ENCODE assay signal across 15 cellular contexts in genomic region chr12:53101931-53102781, GRCh38. TPM values are rescaled to one million over a fixed set of nuclear protein-coding genes. Genes with fewer than 3 reads are reported as not detected.
A peak's percentile ranks its signal among the peaks of the same experiment; 100 is the strongest.
DNase-seq lines count a peak whose midpoint lies in the region; ATAC-seq and TF ChIP-seq lines count a peak whose summit lies in the region.
"Had no signal": no experiment of that assay in that cellular context is flagged by ENCODE, and none has a peak within 500 bp of the region (broad histone marks: within the 10 kb centered on the region; RNA-seq: fewer than 3 reads in every experiment).

No MANE protein-coding gene starts in this region.

- TF ChIP-seq CTCF in cardiac muscle cell (IDR thresholded peaks at IDR 0.05; ENCODE audit: low read depth, low read length) (no peak), suprapubic skin (IDR thresholded peaks at IDR 0.05) (no peak)

- no peaks in the 10 kb centered on the region for H3K9me3 ChIP-seq in cardiac muscle cell (ENCODE audit: low read depth)
- no peaks in the 10 kb centered on the region for H3K9me3 ChIP-seq in right cardiac atrium (ENCODE audit: control insufficient read depth, low read length)
- no peaks in the 10 kb centered on the region for H3K9me3 ChIP-seq in T-helper 17 cell (ENCODE audit: control insufficient read depth, low read length, poor library complexity, severe bottlenecking)
- H3K9me3 ChIP-seq in suprapubic skin: no peaks in the 10 kb centered on the region
- H3K9me3 ChIP-seq in GM23248 (ENCODE audit: low read depth): no peaks in the 10 kb centered on the region

- H3K4me1 ChIP-seq in cardiac muscle cell (ENCODE audit: low read depth) (peaks cover 39% of the 10 kb centered on the region), right cardiac atrium (ENCODE audit: control insufficient read depth, insufficient read depth, low read length) (peaks cover 3% of the 10 kb centered on the region), suprapubic skin (peaks cover 42% of the 10 kb centered on the region), GM23248 (ENCODE audit: insufficient read depth) (peaks cover 9% of the 10 kb centered on the region; the same call in 1 of the 2 replicates)

- peaks cover 37% of the 10 kb centered on the region for H3K4me1 Mint-ChIP-seq in T-helper 17 cell

- in situ Hi-C loops in GM23248 (cut with MboI): no loop called here

- peak overlapping the region; percentile 64 for H3K4me3 Mint-ChIP-seq in T-helper 17 cell
- H3K4me3 Mint-ChIP-seq: neural crest cell had no signal

- H3K4me2 ChIP-seq in GM23248 (ENCODE audit: unreplicated experiment): no peak overlapping the region

- H3K27ac ChIP-seq in cardiac muscle cell (peak overlapping the region; percentile 42), right cardiac atrium (ENCODE audit: low read length) (no peak overlapping the region), suprapubic skin (no peak overlapping the region), GM23248 (no peak overlapping the region)
- H3K27ac ChIP-seq: foreskin keratinocyte had no signal

- H3K79me2 ChIP-seq in GM23248 (ENCODE audit: insufficient read depth): 0 out of 2 replicates have a peak, but pooled peaks cover 8% of the 10 kb centered on the region

- H3K36me3 Mint-ChIP-seq in T-helper 17 cell (ENCODE audit: low read depth): peaks cover 2% of the 10 kb centered on the region

- H3F3A ChIP-seq in GM23248 (ENCODE audit: insufficient read depth): peaks cover 24% of the 10 kb centered on the region

- no peaks in the 10 kb centered on the region for H3K9me2 ChIP-seq in GM23248 (ENCODE audit: insufficient read depth)

- H3K9ac ChIP-seq in GM23248: no peak overlapping the region

- no peak overlapping the region for H2AFZ ChIP-seq in GM23248

- DNase-seq in cardiac muscle cell (ENCODE audit: low read depth in 1 of 2, low spot score in 1 of 2) (no peak), right cardiac atrium (no peak), T-helper 17 cell (no peak), islet precursor cell (peak; percentile 37), suprapubic skin (ENCODE audit: low spot score in 2 of 2) (peak; percentile 42 to 64), GM23248 (no peak), NCI-H2081 treated with DMSO at 0.1 percent for 48 hours (lab: John Stamatoyannopoulos, UW) (no peak)
- DNase-seq: activated CD4-positive, alpha-beta T cell treated with anti-CD3 and anti-CD28 coated beads for 1 hour; foreskin keratinocyte; NCI-H524 treated with DMSO at 0.1 percent for 48 hours; SIG-M5 had no signal

- ATAC-seq in right cardiac atrium (no peak), T-helper 17 cell (no peak), GM21526 (IDR thresholded peaks at IDR 0.05; ENCODE audit: low FRiP score, unreplicated experiment) (no peak)
- ATAC-seq: foreskin keratinocyte had no signal

- H3K27ac Mint-ChIP-seq in T-helper 17 cell: peak overlapping the region; percentile 92

- WGBS in right cardiac atrium: 89% methylated on average over 12 of the region's 12 CpGs
- WGBS in suprapubic skin: 87% methylated on average over 12 of the region's 12 CpGs
- 88 to 90% methylated on average over 11 to 12 of the region's 12 CpGs for WGBS in GM23248 (ENCODE audit: low coverage in 1 of 2, low lambda C conversion rate in 2 of 2, missing lambda C conversion rate in 2 of 2), 2 experiments

- TF ChIP-seq POLR2A in suprapubic skin (IDR thresholded peaks at IDR 0.05): no peak

- no peak for TF ChIP-seq EP300 in suprapubic skin (IDR thresholded peaks at IDR 0.05)

- H3K27me3 Mint-ChIP-seq in T-helper 17 cell: no peaks in the 10 kb centered on the region

- H3K36me3 ChIP-seq in cardiac muscle cell (no peaks in the 10 kb centered on the region), suprapubic skin (peaks cover 4% of the 10 kb centered on the region), GM23248 (ENCODE audit: low read depth) (no peaks in the 10 kb centered on the region)

- H3K4me3 ChIP-seq in cardiac muscle cell (no peak overlapping the region), right cardiac atrium (ENCODE audit: low read length) (no peak overlapping the region), suprapubic skin (no peak overlapping the region), GM23248 (no peak overlapping the region)
- H3K4me3 ChIP-seq: coronary artery had no signal

- intact Hi-C loops in right cardiac atrium (cut with DNase I): no loop called here

- no peaks in the 10 kb centered on the region for H3K27me3 ChIP-seq in cardiac muscle cell
- H3K27me3 ChIP-seq in right cardiac atrium (ENCODE audit: control insufficient read depth, insufficient read depth): no peaks in the 10 kb centered on the region
- H3K27me3 ChIP-seq in suprapubic skin: no peaks in the 10 kb centered on the region
- no peaks in the 10 kb centered on the region for H3K27me3 ChIP-seq in GM23248 (replicated peaks; ENCODE audit: insufficient read depth)
- H3K27me3 ChIP-seq: foreskin keratinocyte had no signal

- no peaks in the 10 kb centered on the region for H4K20me1 ChIP-seq in GM23248 (ENCODE audit: insufficient read depth)

RNA-seq across cellular contexts. Expression of gene SOAT2, which starts 1.1 kb away (rescaled TPM):
- total RNA-seq in cardiac muscle cell (0.57 and 1.6 TPM in 2 replicates), right cardiac atrium (under 1 TPM in 2 of 4 donors, not detected in 2; 0.17 to 0.18 TPM), T-helper 17 cell (1 to 10 TPM in 1 of 2 donors, under 1 TPM in 1; 0.83 to 2.5 TPM), suprapubic skin (not detected)
- polyA plus RNA-seq in cardiac muscle cell (1.3 and 1.9 TPM in 2 replicates), right cardiac atrium (0.07 TPM), GM23248 (2016; fragmentation: Nextera tagmentation; extraction: Ambion mirVana) (0.33 and 0.43 TPM in 2 replicates)
- not detected in 2 replicates for total RNA-seq in GM23248 (2014; rRNA removed; shearing (Covaris generic))
- total RNA-seq: foreskin keratinocyte, neural crest cell had no signal
- polyA plus RNA-seq: foreskin keratinocyte, keratinocyte had no signal

RNA-seq across cellular contexts. Expression of gene IGFBP6, which starts 4.7 kb away (rescaled TPM):
- 58.9 and 105 TPM in 2 replicates for total RNA-seq in cardiac muscle cell
- 75.4 and 109 TPM in 2 replicates for polyA plus RNA-seq in cardiac muscle cell
- total RNA-seq in right cardiac atrium: 100 to 1,000 TPM in 3 of 4 donors, 10 to 100 TPM in 1; 49.7 to 178 (median 146) TPM
- 130 TPM for polyA plus RNA-seq in right cardiac atrium
- total RNA-seq in T-helper 17 cell: under 1 TPM in 1 of 2 donors, not detected in 1; 0.45 TPM
- total RNA-seq in suprapubic skin: 10 to 100 TPM; 19.2 to 97.0 (median 59.6) TPM
- 1,132 and 1,614 TPM in 2 replicates for total RNA-seq in GM23248 (2014; rRNA removed; shearing (Covaris generic))
- 1,827 and 1,899 TPM in 2 replicates for polyA plus RNA-seq in GM23248 (2016; fragmentation: Nextera tagmentation; extraction: Ambion mirVana)

RNA-seq across cellular contexts. Expression of gene SPRYD3, which starts 23.0 kb away (rescaled TPM):
- total RNA-seq in cardiac muscle cell (14.8 and 15.8 TPM in 2 replicates), right cardiac atrium (10 to 100 TPM; 40.8 to 59.6 (median 47.1) TPM), T-helper 17 cell (10 to 100 TPM; 23.1 to 29.6 TPM), suprapubic skin (10 to 100 TPM; 26.4 to 44.0 (median 34.4) TPM)
- polyA plus RNA-seq in cardiac muscle cell (17.6 and 19.4 TPM in 2 replicates), right cardiac atrium (29.4 TPM), GM23248 (2016; fragmentation: Nextera tagmentation; extraction: Ambion mirVana) (54.7 and 55.5 TPM in 2 replicates)
- 42.5 and 48.7 TPM in 2 replicates for total RNA-seq in GM23248 (2014; rRNA removed; shearing (Covaris generic))

RNA-seq across cellular contexts. Expression of gene TNS2, which starts 52.3 kb away (rescaled TPM):
- total RNA-seq in cardiac muscle cell (3.9 and 4.5 TPM in 2 replicates), right cardiac atrium (100 to 1,000 TPM; 104 to 145 (median 116) TPM), T-helper 17 cell (1 to 10 TPM; 1.4 to 3.1 TPM), suprapubic skin (100 to 1,000 TPM in 2 of 4 donors, 10 to 100 TPM in 2; 22.8 to 122 (median 78.2) TPM)
- polyA plus RNA-seq in cardiac muscle cell (2.2 and 5.1 TPM in 2 replicates), right cardiac atrium (155 TPM), GM23248 (2016; fragmentation: Nextera tagmentation; extraction: Ambion mirVana) (24.1 and 26.1 TPM in 2 replicates)
- total RNA-seq in GM23248 (2014; rRNA removed; shearing (Covaris generic)): 41.6 and 48.6 TPM in 2 replicates

Comparison
In these comparisons a context has a peak if more than half of its experiments do, and no peak if none do; other contexts are left out.
1. DNase-seq: peak in islet precursor cell (single experiment) and suprapubic skin (2 of 2); none in cardiac muscle cell (0 of 2), right cardiac atrium (0 of 3), T-helper 17 cell (0 of 3), GM23248 (single experiment) and NCI-H2081 treated with DMSO at 0.1 percent for 48 hours (single experiment).
2. RNA of gene IGFBP6, which starts 4.7 kb away (total RNA-seq): 1,132 to 1,614 TPM in GM23248, 49.7 to 178 TPM in right cardiac atrium, 19.2 to 97.0 TPM in suprapubic skin and 58.9 to 105 TPM in cardiac muscle cell; 0.45 TPM in T-helper 17 cell; every median in the first group is over 10 times any median in the second.